2 cellular contexts compared by ENCODE assay signal in the genomic region with DNA sequence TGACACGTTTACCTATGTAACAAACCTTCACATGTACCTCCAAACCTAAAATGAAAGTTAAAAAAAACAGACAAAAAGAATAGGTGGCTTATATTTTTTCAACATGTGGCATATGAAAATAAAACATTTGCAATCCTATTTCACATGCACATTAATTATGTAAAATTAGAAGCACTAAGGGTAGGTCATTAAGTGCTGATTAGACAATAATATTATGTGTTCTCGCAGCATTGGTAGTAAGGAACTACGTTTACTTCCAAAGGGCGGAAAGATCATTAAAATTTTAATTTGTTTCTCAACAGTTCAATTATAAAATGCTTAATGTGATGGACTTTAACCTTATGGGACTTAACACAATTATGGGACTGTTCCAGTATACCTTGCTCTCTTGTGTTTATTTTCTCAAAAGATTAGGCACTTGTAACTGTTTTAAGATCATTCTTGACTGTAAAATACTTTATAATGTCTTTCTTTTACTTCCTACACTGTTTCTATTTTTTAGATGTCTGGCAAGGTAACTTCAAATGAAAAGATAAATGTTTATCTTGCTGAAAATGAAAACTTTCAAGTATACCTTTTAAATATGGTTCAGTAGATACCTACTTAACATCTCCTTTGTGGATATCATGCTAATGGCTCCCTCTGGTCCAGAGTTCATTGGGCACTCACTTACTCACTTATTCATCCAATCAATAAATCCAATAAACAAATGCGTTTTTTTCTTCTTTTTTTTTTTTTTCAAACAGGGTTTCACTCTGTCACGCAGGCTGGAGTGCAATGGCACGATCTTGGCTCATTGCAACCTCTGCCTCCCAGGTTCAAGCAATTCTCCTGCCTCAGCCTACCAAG.
TF ChIP-seq lines count a peak whose summit lies in the region.

No MANE protein-coding gene starts in this region.

TF ChIP-seq in SK-N-SH, 30 proteins besides CTCF, POLR2A, EP300 and RAD21 (continued from another document):
- TF ChIP-seq, protein P1, sequence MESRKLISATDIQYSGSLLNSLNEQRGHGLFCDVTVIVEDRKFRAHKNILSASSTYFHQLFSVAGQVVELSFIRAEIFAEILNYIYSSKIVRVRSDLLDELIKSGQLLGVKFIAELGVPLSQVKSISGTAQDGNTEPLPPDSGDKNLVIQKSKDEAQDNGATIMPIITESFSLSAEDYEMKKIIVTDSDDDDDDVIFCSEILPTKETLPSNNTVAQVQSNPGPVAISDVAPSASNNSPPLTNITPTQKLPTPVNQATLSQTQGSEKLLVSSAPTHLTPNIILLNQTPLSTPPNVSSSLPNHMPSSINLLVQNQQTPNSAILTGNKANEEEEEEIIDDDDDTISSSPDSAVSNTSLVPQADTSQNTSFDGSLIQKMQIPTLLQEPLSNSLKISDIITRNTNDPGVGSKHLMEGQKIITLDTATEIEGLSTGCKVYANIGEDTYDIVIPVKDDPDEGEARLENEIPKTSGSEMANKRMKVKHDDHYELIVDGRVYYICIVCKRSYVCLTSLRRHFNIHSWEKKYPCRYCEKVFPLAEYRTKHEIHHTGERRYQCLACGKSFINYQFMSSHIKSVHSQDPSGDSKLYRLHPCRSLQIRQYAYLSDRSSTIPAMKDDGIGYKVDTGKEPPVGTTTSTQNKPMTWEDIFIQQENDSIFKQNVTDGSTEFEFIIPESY (IDR thresholded peaks at IDR 0.05; ENCODE audit: borderline replicate concordance, low read depth): no peak
- TF ChIP-seq NRF1 (IDR thresholded peaks at IDR 0.05; ENCODE audit: low read depth, low read length) (no peak), FOXM1 (IDR thresholded peaks at IDR 0.05; ENCODE audit: low read depth) (no peak), SIN3A (IDR thresholded peaks at IDR 0.05; ENCODE audit: borderline replicate concordance, low read depth, low read length) (no peak), YY1 (IDR thresholded peaks at IDR 0.05; ENCODE audit: low read depth) (no peak), TCF12 (IDR thresholded peaks at IDR 0.05) (no peak), FOXJ3 (CRISPR knock-in tag; IDR thresholded peaks at IDR 0.05) (no peak), TEAD4 (IDR thresholded peaks at IDR 0.05; ENCODE audit: borderline replicate concordance, insufficient read depth) (no peak), TAF1 (IDR thresholded peaks at IDR 0.05; ENCODE audit: borderline replicate concordance, low read depth, low read length) (no peak), EZH2phosphoT487 (IDR thresholded peaks at IDR 0.05; ENCODE audit: borderline replicate concordance, low read depth) (no peak), GABPA (IDR thresholded peaks at IDR 0.05; ENCODE audit: low read depth) (no peak), FOSL2 (IDR thresholded peaks at IDR 0.05; ENCODE audit: borderline replicate concordance, low read depth) (no peak)
- TF ChIP-seq, protein P2, sequence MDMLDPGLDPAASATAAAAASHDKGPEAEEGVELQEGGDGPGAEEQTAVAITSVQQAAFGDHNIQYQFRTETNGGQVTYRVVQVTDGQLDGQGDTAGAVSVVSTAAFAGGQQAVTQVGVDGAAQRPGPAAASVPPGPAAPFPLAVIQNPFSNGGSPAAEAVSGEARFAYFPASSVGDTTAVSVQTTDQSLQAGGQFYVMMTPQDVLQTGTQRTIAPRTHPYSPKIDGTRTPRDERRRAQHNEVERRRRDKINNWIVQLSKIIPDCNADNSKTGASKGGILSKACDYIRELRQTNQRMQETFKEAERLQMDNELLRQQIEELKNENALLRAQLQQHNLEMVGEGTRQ (IDR thresholded peaks at IDR 0.05; ENCODE audit: borderline replicate concordance, low read depth, low read length): no peak
- TF ChIP-seq, protein P3, sequence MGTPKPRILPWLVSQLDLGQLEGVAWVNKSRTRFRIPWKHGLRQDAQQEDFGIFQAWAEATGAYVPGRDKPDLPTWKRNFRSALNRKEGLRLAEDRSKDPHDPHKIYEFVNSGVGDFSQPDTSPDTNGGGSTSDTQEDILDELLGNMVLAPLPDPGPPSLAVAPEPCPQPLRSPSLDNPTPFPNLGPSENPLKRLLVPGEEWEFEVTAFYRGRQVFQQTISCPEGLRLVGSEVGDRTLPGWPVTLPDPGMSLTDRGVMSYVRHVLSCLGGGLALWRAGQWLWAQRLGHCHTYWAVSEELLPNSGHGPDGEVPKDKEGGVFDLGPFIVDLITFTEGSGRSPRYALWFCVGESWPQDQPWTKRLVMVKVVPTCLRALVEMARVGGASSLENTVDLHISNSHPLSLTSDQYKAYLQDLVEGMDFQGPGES (IDR thresholded peaks at IDR 0.05; ENCODE audit: low read depth, low read length): no peak
- TF ChIP-seq, protein P4, sequence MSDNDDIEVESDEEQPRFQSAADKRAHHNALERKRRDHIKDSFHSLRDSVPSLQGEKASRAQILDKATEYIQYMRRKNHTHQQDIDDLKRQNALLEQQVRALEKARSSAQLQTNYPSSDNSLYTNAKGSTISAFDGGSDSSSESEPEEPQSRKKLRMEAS (IDR thresholded peaks at IDR 0.05; ENCODE audit: low read depth): no peak

TF ChIP-seq in SK-N-SH treated with all-trans-retinoic acid at 6 μM for 48 hours, 23 proteins besides CTCF, POLR2A, EP300 and RAD21 (continued from another document):
- TF ChIP-seq, protein P5, sequence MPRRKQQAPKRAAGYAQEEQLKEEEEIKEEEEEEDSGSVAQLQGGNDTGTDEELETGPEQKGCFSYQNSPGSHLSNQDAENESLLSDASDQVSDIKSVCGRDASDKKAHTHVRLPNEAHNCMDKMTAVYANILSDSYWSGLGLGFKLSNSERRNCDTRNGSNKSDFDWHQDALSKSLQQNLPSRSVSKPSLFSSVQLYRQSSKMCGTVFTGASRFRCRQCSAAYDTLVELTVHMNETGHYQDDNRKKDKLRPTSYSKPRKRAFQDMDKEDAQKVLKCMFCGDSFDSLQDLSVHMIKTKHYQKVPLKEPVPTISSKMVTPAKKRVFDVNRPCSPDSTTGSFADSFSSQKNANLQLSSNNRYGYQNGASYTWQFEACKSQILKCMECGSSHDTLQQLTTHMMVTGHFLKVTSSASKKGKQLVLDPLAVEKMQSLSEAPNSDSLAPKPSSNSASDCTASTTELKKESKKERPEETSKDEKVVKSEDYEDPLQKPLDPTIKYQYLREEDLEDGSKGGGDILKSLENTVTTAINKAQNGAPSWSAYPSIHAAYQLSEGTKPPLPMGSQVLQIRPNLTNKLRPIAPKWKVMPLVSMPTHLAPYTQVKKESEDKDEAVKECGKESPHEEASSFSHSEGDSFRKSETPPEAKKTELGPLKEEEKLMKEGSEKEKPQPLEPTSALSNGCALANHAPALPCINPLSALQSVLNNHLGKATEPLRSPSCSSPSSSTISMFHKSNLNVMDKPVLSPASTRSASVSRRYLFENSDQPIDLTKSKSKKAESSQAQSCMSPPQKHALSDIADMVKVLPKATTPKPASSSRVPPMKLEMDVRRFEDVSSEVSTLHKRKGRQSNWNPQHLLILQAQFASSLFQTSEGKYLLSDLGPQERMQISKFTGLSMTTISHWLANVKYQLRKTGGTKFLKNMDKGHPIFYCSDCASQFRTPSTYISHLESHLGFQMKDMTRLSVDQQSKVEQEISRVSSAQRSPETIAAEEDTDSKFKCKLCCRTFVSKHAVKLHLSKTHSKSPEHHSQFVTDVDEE (CRISPR knock-in tag; IDR thresholded peaks at IDR 0.05): no peak
- no peak for TF ChIP-seq ARNTL (CRISPR knock-in tag; IDR thresholded peaks at IDR 0.05; ENCODE audit: borderline replicate concordance, low read depth)
- TF ChIP-seq CSDC2 (CRISPR knock-in tag; IDR thresholded peaks at IDR 0.05): no peak
- no peak for TF ChIP-seq ZNF70 (CRISPR knock-in tag; IDR thresholded peaks at IDR 0.05)
- no peak for TF ChIP-seq ZC3H10 (CRISPR knock-in tag; IDR thresholded peaks at IDR 0.05)
- TF ChIP-seq ZNF565 (CRISPR knock-in tag; conservative IDR thresholded peaks at IDR 0.05; ENCODE audit: low read depth): no peak
- TF ChIP-seq TOX (CRISPR knock-in tag; IDR thresholded peaks at IDR 0.05; ENCODE audit: borderline replicate concordance): no peak
- no peak for TF ChIP-seq ISL1 (CRISPR knock-in tag; IDR thresholded peaks at IDR 0.05)
- no peak for TF ChIP-seq RARB (CRISPR knock-in tag; IDR thresholded peaks at IDR 0.05)
- no peak for TF ChIP-seq BACH2 (CRISPR knock-in tag; IDR thresholded peaks at IDR 0.05; ENCODE audit: borderline replicate concordance)
- no peak for TF ChIP-seq GLIS3 (CRISPR knock-in tag; IDR thresholded peaks at IDR 0.05)
- TF ChIP-seq, protein P6, sequence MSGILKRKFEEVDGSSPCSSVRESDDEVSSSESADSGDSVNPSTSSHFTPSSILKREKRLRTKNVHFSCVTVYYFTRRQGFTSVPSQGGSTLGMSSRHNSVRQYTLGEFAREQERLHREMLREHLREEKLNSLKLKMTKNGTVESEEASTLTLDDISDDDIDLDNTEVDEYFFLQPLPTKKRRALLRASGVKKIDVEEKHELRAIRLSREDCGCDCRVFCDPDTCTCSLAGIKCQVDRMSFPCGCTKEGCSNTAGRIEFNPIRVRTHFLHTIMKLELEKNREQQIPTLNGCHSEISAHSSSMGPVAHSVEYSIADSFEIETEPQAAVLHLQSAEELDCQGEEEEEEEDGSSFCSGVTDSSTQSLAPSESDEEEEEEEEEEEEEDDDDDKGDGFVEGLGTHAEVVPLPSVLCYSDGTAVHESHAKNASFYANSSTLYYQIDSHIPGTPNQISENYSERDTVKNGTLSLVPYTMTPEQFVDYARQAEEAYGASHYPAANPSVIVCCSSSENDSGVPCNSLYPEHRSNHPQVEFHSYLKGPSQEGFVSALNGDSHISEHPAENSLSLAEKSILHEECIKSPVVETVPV (CRISPR knock-in tag; IDR thresholded peaks at IDR 0.05): no peak
